Comparison of ENCODE assay signal across 8 cellular contexts in genomic region chr15:92880796-92881569, GRCh38. TPM values are rescaled to one million over a fixed set of nuclear protein-coding genes. Genes with fewer than 3 reads are reported as not detected.
A peak's percentile ranks its signal among the peaks of the same experiment; 100 is the strongest.
DNase-seq lines count a peak whose midpoint lies in the region; ATAC-seq, FAIRE-seq and TF ChIP-seq lines count a peak whose summit lies in the region.

No MANE protein-coding gene starts in this region.

- no peak overlapping the region; the same call in 1 of the 2 replicates for H3K56ac ChIP-seq in IMR-90 (ENCODE audit: extremely low read depth, insufficient read depth, low read length)

- WGBS in IMR-90 (ENCODE audit: extremely low coverage in 2 of 2, insufficient read length in 1 of 2), 2 experiments = 27% methylated on average over 2 of the region's 4 CpGs; no CpG with 5 or more reads in 1 of the 2 experiments
- WGBS in right cardiac atrium = 27% methylated on average over 4 of the region's 4 CpGs
- 48% methylated on average over 4 of the region's 4 CpGs for WGBS in smooth muscle cell (ENCODE audit: low lambda C conversion rate)

- H4K8ac ChIP-seq in IMR-90 (ENCODE audit: low read depth in 2 of 2, low read length in 2 of 2) = peak overlapping the region; percentile 85 to 97

- H3K4me1 ChIP-seq in IMR-90 (ENCODE audit: control insufficient read depth, insufficient read depth, low read length) = peaks cover 7% of the 10 kb centered on the region
- peaks cover 9% of the 10 kb centered on the region for H3K4me1 ChIP-seq in right cardiac atrium (ENCODE audit: control insufficient read depth, insufficient read depth, low read length)
- peaks cover 43% of the 10 kb centered on the region for H3K4me1 ChIP-seq in smooth muscle cell (ENCODE audit: low read depth)

- in situ Hi-C loops in IMR-90 (cut with MboI; ENCODE audit: low sequenced_read_pairs) = loop anchor here (5.0 kb wide), 1 partner anchor 69 kb away; no protein-coding TSS in a partner anchor

- peak overlapping the region; percentile 49; the same call in 1 of the 3 replicates for H2BK15ac ChIP-seq in IMR-90 (ENCODE audit: low read depth, low read length)

- H3K4me3 ChIP-seq in IMR-90 (ENCODE audit: insufficient read depth, low read depth, low read length) (no peak overlapping the region), WERI-Rb-1 (ENCODE audit: low read depth, low read length) (peak overlapping the region; percentile 3), right cardiac atrium (ENCODE audit: low read length) (peak overlapping the region; percentile 43), smooth muscle cell (peak overlapping the region; percentile 39)

- intact Hi-C loops in IMR-90 (cut with micrococcal nuclease) (no loop called here), right cardiac atrium (cut with DNase I) (loop anchor here in 3 of 4 donors (5.0 kb wide), 2 partner anchors 49 to 74 kb away; no protein-coding TSS in a partner anchor)

- no peak for TF ChIP-seq POLR2A in IMR-90 (IDR thresholded peaks at IDR 0.05; ENCODE audit: low read depth, low read length)
- TF ChIP-seq POLR2A in GM12891 (IDR thresholded peaks at IDR 0.05; ENCODE audit: low read depth, low read length) = no peak

- CTCF ChIA-PET in IMR-90 (lab: Yijun Ruan, JAX) = no interaction called here

- peak overlapping the region; percentile 89; the same call in 1 of the 2 replicates for H3K9ac ChIP-seq in IMR-90 (ENCODE audit: low read depth, low read length)
- H3K9ac ChIP-seq in smooth muscle cell (ENCODE audit: low read depth) = peak overlapping the region; percentile 61

- ATAC-seq in IMR-90 (ENCODE audit: low read depth) (no peak), right cardiac atrium (no peak), left lobe of liver (no peak), omental fat pad (ENCODE audit: low FRiP score) (no peak)

- peaks cover 4 to 10% of the 10 kb centered on the region in 2 experiments; a peak in 2 of 4 replicates for H3K79me1 ChIP-seq in IMR-90 (ENCODE audit: low read depth in 1 of 2, low read length in 2 of 2)

- dilution Hi-C loops in IMR-90 (cut with HindIII; ENCODE audit: low sequenced_read_pairs, unreplicated experiment) = no loop called here

- no peak overlapping the region for H2AK9ac ChIP-seq in IMR-90 (replicated peaks; ENCODE audit: low read depth, low read length, poor library complexity)

- H3K9me3 ChIP-seq in IMR-90 (ENCODE audit: control insufficient read depth, insufficient read depth, low read length) = no peaks in the 10 kb centered on the region
- no peaks in the 10 kb centered on the region for H3K9me3 ChIP-seq in WERI-Rb-1 (ENCODE audit: severe bottlenecking)
- no peaks in the 10 kb centered on the region for H3K9me3 ChIP-seq in right cardiac atrium (ENCODE audit: control insufficient read depth, low read length)
- H3K9me3 ChIP-seq in smooth muscle cell (replicated peaks; ENCODE audit: low read depth) = no peaks in the 10 kb centered on the region

- H3K4me2 ChIP-seq in IMR-90 (ENCODE audit: low read depth, low read length) (peak overlapping the region; percentile 88), smooth muscle cell (peak overlapping the region; percentile 82)

- no peak for FAIRE-seq in GM12891 (lab: Jason Lieb, UNC)

- no peak for TF ChIP-seq RAD21 in IMR-90 (IDR thresholded peaks at IDR 0.05; ENCODE audit: low read length)

- H3K14ac ChIP-seq in IMR-90 (replicated peaks; ENCODE audit: low read depth, low read length) = peak overlapping the region; percentile 85; the same call in 1 of the 2 replicates

- POLR2A ChIA-PET in IMR-90 (lab: Charles Lee; ENCODE audit: unreplicated experiment) = interaction anchor here (0.5 to 2.6 kb wide), 3 partner anchors 20 to 71 kb away, joined by 3 to 25 read pairs (median 19); partner anchors contain the start of gene CHD2

- peaks cover 31% of the 10 kb centered on the region for H3K79me2 ChIP-seq in smooth muscle cell (ENCODE audit: low read depth)

- no peaks in the 10 kb centered on the region for H3K27me3 ChIP-seq in IMR-90 (ENCODE audit: control insufficient read depth, insufficient read depth, low read length)
- H3K27me3 ChIP-seq in WERI-Rb-1 (ENCODE audit: insufficient read depth, low read depth, severe bottlenecking) = no peaks in the 10 kb centered on the region
- no peaks in the 10 kb centered on the region for H3K27me3 ChIP-seq in right cardiac atrium (ENCODE audit: control insufficient read depth, insufficient read depth)
- no peaks in the 10 kb centered on the region for H3K27me3 ChIP-seq in smooth muscle cell (ENCODE audit: low read depth)

- peaks cover under 1% of the 10 kb centered on the region for H3K36me3 ChIP-seq in IMR-90 (ENCODE audit: control insufficient read depth, insufficient read depth, low read length)
- H3K36me3 ChIP-seq in WERI-Rb-1 = peaks cover 25% of the 10 kb centered on the region
- no peaks in the 10 kb centered on the region for H3K36me3 ChIP-seq in smooth muscle cell (ENCODE audit: low read depth)

- peaks cover 3% of the 10 kb centered on the region; the same call in 1 of the 2 replicates for H4K20me1 ChIP-seq in IMR-90 (ENCODE audit: insufficient read depth, low read length)
- peaks cover 30% of the 10 kb centered on the region for H4K20me1 ChIP-seq in smooth muscle cell (ENCODE audit: low read depth)

- no peak overlapping the region for H2BK20ac ChIP-seq in IMR-90 (ENCODE audit: low read depth, low read length)

- no peak overlapping the region for H2AK5ac ChIP-seq in IMR-90 (ENCODE audit: low read depth, low read length)

- H4K5ac ChIP-seq in IMR-90 (ENCODE audit: low read depth, low read length) = peak overlapping the region; percentile 88

- H2AFZ ChIP-seq in IMR-90 (replicated peaks; ENCODE audit: low read length, poor library complexity) (peak overlapping the region; percentile 38), smooth muscle cell (ENCODE audit: low read depth) (peak overlapping the region; percentile 53)

- 0 out of 2 replicates have a peak overlapping the region, but pooled peaks have one; percentile 89 for H4K91ac ChIP-seq in IMR-90 (ENCODE audit: insufficient read depth, low read depth, low read length)

- peaks cover 2% of the 10 kb centered on the region; the same call in 1 of the 2 replicates for H3K9me1 ChIP-seq in IMR-90 (ENCODE audit: insufficient read depth, low read length)

- TF ChIP-seq CTCF in IMR-90 (conservative IDR thresholded peaks at IDR 0.05; ENCODE audit: low read depth, low read length) (no peak), WERI-Rb-1 (IDR thresholded peaks at IDR 0.05; ENCODE audit: low read depth, low read length) (no peak), smooth muscle cell (IDR thresholded peaks at IDR 0.05; ENCODE audit: borderline replicate concordance, insufficient read depth, poor library complexity, severe bottlenecking) (no peak), omental fat pad (IDR thresholded peaks at IDR 0.05) (no peak)

- no peak overlapping the region; the same call in 1 of the 2 replicates for H3K18ac ChIP-seq in IMR-90 (ENCODE audit: low read depth, low read length)

- BruUV-seq in IMR-90 (replicated peaks; lab: Mats Ljungman, UMichigan) = no TSS peak

- no peaks in the 10 kb centered on the region for H3F3A ChIP-seq in smooth muscle cell (ENCODE audit: low read depth)

- H3K27ac ChIP-seq in IMR-90 (ENCODE audit: insufficient read depth, low read length) (peak overlapping the region; percentile 82; the same call in 1 of the 2 replicates), WERI-Rb-1 (peak overlapping the region; percentile 79), right cardiac atrium (ENCODE audit: low read length) (peak overlapping the region; percentile 93), smooth muscle cell (ENCODE audit: low read depth) (peak overlapping the region; percentile 86)

- DNase-seq in IMR-90 (no peak), WERI-Rb-1 (no peak), right cardiac atrium (no peak), smooth muscle cell (lab: John Stamatoyannopoulos, UW; ENCODE audit: unreplicated experiment) (no peak), GM12891 (ENCODE audit: insufficient read length, low spot score) (no peak), amniotic stem cell (lab: John Stamatoyannopoulos, UW) (no peak), left lobe of liver (ENCODE audit: low spot score) (no peak), omental fat pad (ENCODE audit: low spot score) (no peak)

- peak overlapping the region; percentile 22; the same call in 1 of the 2 replicates for H2BK120ac ChIP-seq in IMR-90 (ENCODE audit: low read depth, low read length)

- H3K23ac ChIP-seq in IMR-90 (ENCODE audit: low read depth, low read length) = peak overlapping the region; percentile 58

- H2BK5ac ChIP-seq in IMR-90 (ENCODE audit: low read depth, low read length, poor library complexity, severe bottlenecking) = peak overlapping the region; percentile 88

- peak overlapping the region; percentile 33; the same call in 1 of the 2 replicates for H3K4ac ChIP-seq in IMR-90 (ENCODE audit: low read depth, low read length)

TF ChIP-seq in IMR-90, 13 proteins besides CTCF, POLR2A, EP300 and RAD21 (continues in another document):
- no peak for TF ChIP-seq ELK1 (IDR thresholded peaks at IDR 0.05; ENCODE audit: borderline replicate concordance, low read depth, low read length)

TF ChIP-seq in GM12891, 5 proteins besides CTCF, POLR2A, EP300 and RAD21:
- TF ChIP-seq SPI1 (IDR thresholded peaks at IDR 0.05; ENCODE audit: low read depth, low read length) = no peak
- no peak for TF ChIP-seq POLR2AphosphoS5 (IDR thresholded peaks at IDR 0.05; ENCODE audit: low read depth, low read length)
- no peak for TF ChIP-seq TAF1 (IDR thresholded peaks at IDR 0.05; ENCODE audit: low read depth, low read length)
- TF ChIP-seq POU2F2 (IDR thresholded peaks at IDR 0.05; ENCODE audit: low read depth, low read length) = no peak
- TF ChIP-seq PAX5 (IDR thresholded peaks at IDR 0.05; ENCODE audit: insufficient read depth, low read length, severe bottlenecking) = no peak

RNA-seq across cellular contexts. Expression of gene CHD2, which starts 19.1 kb away (rescaled TPM):
- total RNA-seq in IMR-90 (2012; rRNA removed) = 64.7 and 71.4 TPM in 2 replicates
- 37.8 and 44.9 TPM in 2 replicates for polyA plus RNA-seq in IMR-90 (2012; rRNA removed)
- 9.0 and 12.0 TPM in 2 replicates for polyA plus RNA-seq in IMR-90 (2012; cell fraction: cytosol; rRNA removed)
- polyA plus RNA-seq in IMR-90 (2012; cell fraction: nucleus; rRNA removed; ENCODE audit: low replicate concordance) = 54.1 and 206 TPM in 2 replicates
- 10 to 100 TPM; 62.7 to 83.6 (median 65.1) TPM for total RNA-seq in right cardiac atrium
- 28.4 TPM for polyA plus RNA-seq in right cardiac atrium
- 99.2 and 132 TPM in 2 replicates for total RNA-seq in smooth muscle cell
- 64.4 and 81.6 TPM in 2 replicates for polyA plus RNA-seq in smooth muscle cell
- 45.4 TPM for polyA plus RNA-seq in GM12891 (2012; ENCODE audit: low read depth, missing spikeins)
- total RNA-seq in left lobe of liver = 53.1 TPM
- total RNA-seq in omental fat pad = 100 to 1,000 TPM in 3 of 4 donors, 10 to 100 TPM in 1; 77.7 to 140 (median 134) TPM
